In the genomic region with DNA sequence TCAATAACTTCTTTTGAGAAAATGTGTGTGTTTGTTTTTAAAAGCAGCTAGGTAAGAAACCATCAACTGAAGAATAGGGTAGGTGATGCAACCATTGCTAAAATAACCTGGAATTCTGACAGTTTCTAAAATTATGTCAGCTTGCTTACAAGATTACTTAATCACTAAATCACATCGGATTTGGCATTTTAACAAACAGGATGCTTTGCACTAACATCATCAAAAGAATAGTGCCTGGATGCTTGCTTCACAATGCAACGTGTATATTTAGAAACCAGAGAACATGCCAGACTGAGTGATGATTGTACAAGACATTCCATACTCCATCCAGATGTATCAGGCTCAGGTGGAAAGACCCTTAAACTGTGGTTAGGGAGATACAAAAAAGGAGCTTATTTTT, we compare ENCODE assay signal across 1 cellular context.
TF ChIP-seq lines count a peak whose summit lies in the region.

No MANE protein-coding gene starts in this region.

TF ChIP-seq in neural cell, 6 proteins besides CTCF, POLR2A, EP300 and RAD21 (continued from another document):
- TF ChIP-seq, protein P1, sequence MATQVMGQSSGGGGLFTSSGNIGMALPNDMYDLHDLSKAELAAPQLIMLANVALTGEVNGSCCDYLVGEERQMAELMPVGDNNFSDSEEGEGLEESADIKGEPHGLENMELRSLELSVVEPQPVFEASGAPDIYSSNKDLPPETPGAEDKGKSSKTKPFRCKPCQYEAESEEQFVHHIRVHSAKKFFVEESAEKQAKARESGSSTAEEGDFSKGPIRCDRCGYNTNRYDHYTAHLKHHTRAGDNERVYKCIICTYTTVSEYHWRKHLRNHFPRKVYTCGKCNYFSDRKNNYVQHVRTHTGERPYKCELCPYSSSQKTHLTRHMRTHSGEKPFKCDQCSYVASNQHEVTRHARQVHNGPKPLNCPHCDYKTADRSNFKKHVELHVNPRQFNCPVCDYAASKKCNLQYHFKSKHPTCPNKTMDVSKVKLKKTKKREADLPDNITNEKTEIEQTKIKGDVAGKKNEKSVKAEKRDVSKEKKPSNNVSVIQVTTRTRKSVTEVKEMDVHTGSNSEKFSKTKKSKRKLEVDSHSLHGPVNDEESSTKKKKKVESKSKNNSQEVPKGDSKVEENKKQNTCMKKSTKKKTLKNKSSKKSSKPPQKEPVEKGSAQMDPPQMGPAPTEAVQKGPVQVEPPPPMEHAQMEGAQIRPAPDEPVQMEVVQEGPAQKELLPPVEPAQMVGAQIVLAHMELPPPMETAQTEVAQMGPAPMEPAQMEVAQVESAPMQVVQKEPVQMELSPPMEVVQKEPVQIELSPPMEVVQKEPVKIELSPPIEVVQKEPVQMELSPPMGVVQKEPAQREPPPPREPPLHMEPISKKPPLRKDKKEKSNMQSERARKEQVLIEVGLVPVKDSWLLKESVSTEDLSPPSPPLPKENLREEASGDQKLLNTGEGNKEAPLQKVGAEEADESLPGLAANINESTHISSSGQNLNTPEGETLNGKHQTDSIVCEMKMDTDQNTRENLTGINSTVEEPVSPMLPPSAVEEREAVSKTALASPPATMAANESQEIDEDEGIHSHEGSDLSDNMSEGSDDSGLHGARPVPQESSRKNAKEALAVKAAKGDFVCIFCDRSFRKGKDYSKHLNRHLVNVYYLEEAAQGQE (IDR thresholded peaks at IDR 0.05; ENCODE audit: borderline replicate concordance): no peak
